ENCODE assay signal across 8 cellular contexts in genomic region chr1:221778535-221779142, GRCh38. TPM values are rescaled to one million over a fixed set of nuclear protein-coding genes. Genes with fewer than 3 reads are reported as not detected.
DNase-seq lines count a peak whose midpoint lies in the region; ATAC-seq and TF ChIP-seq lines count a peak whose summit lies in the region.

No MANE protein-coding gene starts in this region.

- peaks cover 72% of the 10 kb centered on the region for H3K27me3 ChIP-seq in MM.1S (replicated peaks; ENCODE audit: insufficient read depth, low read length)
- H3K27me3 ChIP-seq in uterus, result no peaks in the 10 kb centered on the region
- no peaks in the 10 kb centered on the region for H3K27me3 ChIP-seq in thyroid gland

- H3K4me1 ChIP-seq in MM.1S (ENCODE audit: low read length) (peaks cover 39% of the 10 kb centered on the region), uterus (no peaks in the 10 kb centered on the region), thyroid gland (no peaks in the 10 kb centered on the region)

- H3K4me3 ChIP-seq in MM.1S (ENCODE audit: low read length) (peak overlapping the region; percentile 23; the same call in 1 of the 2 replicates), uterus (no peak overlapping the region), thyroid gland (replicated peaks in 1 of 3) (no peak overlapping the region)

- H3K4me3 Mint-ChIP-seq in central memory CD8-positive, alpha-beta T cell, result peak overlapping the region; percentile 23

- 0 out of 2 replicates have a peak overlapping the region, but pooled peaks have one; percentile 1 for H3K9ac ChIP-seq in MM.1S (ENCODE audit: low read length)

- H3K79me2 ChIP-seq in MM.1S (ENCODE audit: low read length), result no peaks in the 10 kb centered on the region

- H3K9me2 ChIP-seq in MM.1S (replicated peaks; ENCODE audit: insufficient read depth, low read length), result no peaks in the 10 kb centered on the region

- no peaks in the 10 kb centered on the region for H3K9me3 ChIP-seq in MM.1S (replicated peaks; ENCODE audit: insufficient read depth, low read length)
- no peaks in the 10 kb centered on the region for H3K9me3 ChIP-seq in uterus
- H3K9me3 ChIP-seq in thyroid gland, result no peaks in the 10 kb centered on the region

- 85 to 89% methylated on average over 8 of the region's 8 CpGs for WGBS in thyroid gland, 2 donors

- intact Hi-C loops in uterus (cut with DNase I; ENCODE audit: low total_unique reads), result no loop called here
- intact Hi-C loops in thyroid gland (cut with DNase I), result no loop called here

- no peaks in the 10 kb centered on the region for H4K20me1 ChIP-seq in MM.1S (ENCODE audit: insufficient read depth, low read length)

- DNase-seq in MM.1S (peak; percentile 30), NCI-H345 treated with DMSO at 0.1 percent for 48 hours (lab: John Stamatoyannopoulos, UW; ENCODE audit: unreplicated experiment) (no peak), uterus (no peak), thyroid gland (no peak), AG08396 (ENCODE audit: low spot score) (no peak)
- DNase-seq in central memory CD8-positive, alpha-beta T cell (ENCODE audit: low spot score in 2 of 2), result peak in 1 of 2 donors; percentile 44

- peaks cover 35% of the 10 kb centered on the region for H3F3A ChIP-seq in MM.1S (ENCODE audit: insufficient read depth, low read length)

- H3K27ac Mint-ChIP-seq in central memory CD8-positive, alpha-beta T cell (ENCODE audit: low read depth), result peak overlapping the region; percentile 90

- H2AFZ ChIP-seq in MM.1S (ENCODE audit: low read length), result no peak overlapping the region

- H3K27me3 Mint-ChIP-seq in central memory CD8-positive, alpha-beta T cell, result no peaks in the 10 kb centered on the region

- H3K4me2 ChIP-seq in MM.1S (ENCODE audit: low read depth, low read length), result peak overlapping the region; percentile 75

- TF ChIP-seq CTCF in MM.1S (IDR thresholded peaks at IDR 0.05; ENCODE audit: low read length) (no peak), uterus (IDR thresholded peaks at IDR 0.05) (no peak), thyroid gland (IDR thresholded peaks at IDR 0.05) (no peak)

- no peaks in the 10 kb centered on the region for H3K36me3 ChIP-seq in MM.1S (replicated peaks; ENCODE audit: insufficient read depth, low read length)
- H3K36me3 ChIP-seq in uterus, result no peaks in the 10 kb centered on the region
- no peaks in the 10 kb centered on the region for H3K36me3 ChIP-seq in thyroid gland

- H3K27ac ChIP-seq in MM.1S (ENCODE audit: low read length), result peak overlapping the region; percentile 74; the same call in 1 of the 2 replicates
- no peak overlapping the region for H3K27ac ChIP-seq in uterus
- H3K27ac ChIP-seq in thyroid gland, result no peak overlapping the region

- ATAC-seq in GM18511 (IDR thresholded peaks at IDR 0.05; ENCODE audit: unreplicated experiment) (peak; percentile 29), GM21619 (IDR thresholded peaks at IDR 0.05; ENCODE audit: unreplicated experiment) (peak; percentile 23)
- peak; percentile 66 for ATAC-seq in central memory CD8-positive, alpha-beta T cell (replicated peaks; ENCODE audit: extremely low read depth, poor library complexity, severe bottlenecking)

- TF ChIP-seq POLR2A in uterus (IDR thresholded peaks at IDR 0.05), result no peak
- no peak for TF ChIP-seq POLR2A in thyroid gland (IDR thresholded peaks at IDR 0.05)

- peaks cover 67% of the 10 kb centered on the region for H3K4me1 Mint-ChIP-seq in central memory CD8-positive, alpha-beta T cell

- H3K36me3 Mint-ChIP-seq in central memory CD8-positive, alpha-beta T cell (ENCODE audit: insufficient read depth), result peaks cover 4% of the 10 kb centered on the region

- no peaks in the 10 kb centered on the region for H3K9me3 Mint-ChIP-seq in central memory CD8-positive, alpha-beta T cell

RNA-seq across cellular contexts. Expression of gene DUSP10, which starts 36.8 kb away (rescaled TPM):
- 10 to 100 TPM in 1 of 4 donors, 1 to 10 TPM in 2, under 1 TPM in 1; 0.26 to 10.9 (median 5.5) TPM for total RNA-seq in uterus
- total RNA-seq in thyroid gland, result 10 to 100 TPM in 1 of 4 donors, 1 to 10 TPM in 3; 7.2 to 13.8 (median 8.6) TPM
